1 cellular context compared by ENCODE assay signal in the genomic region with DNA sequence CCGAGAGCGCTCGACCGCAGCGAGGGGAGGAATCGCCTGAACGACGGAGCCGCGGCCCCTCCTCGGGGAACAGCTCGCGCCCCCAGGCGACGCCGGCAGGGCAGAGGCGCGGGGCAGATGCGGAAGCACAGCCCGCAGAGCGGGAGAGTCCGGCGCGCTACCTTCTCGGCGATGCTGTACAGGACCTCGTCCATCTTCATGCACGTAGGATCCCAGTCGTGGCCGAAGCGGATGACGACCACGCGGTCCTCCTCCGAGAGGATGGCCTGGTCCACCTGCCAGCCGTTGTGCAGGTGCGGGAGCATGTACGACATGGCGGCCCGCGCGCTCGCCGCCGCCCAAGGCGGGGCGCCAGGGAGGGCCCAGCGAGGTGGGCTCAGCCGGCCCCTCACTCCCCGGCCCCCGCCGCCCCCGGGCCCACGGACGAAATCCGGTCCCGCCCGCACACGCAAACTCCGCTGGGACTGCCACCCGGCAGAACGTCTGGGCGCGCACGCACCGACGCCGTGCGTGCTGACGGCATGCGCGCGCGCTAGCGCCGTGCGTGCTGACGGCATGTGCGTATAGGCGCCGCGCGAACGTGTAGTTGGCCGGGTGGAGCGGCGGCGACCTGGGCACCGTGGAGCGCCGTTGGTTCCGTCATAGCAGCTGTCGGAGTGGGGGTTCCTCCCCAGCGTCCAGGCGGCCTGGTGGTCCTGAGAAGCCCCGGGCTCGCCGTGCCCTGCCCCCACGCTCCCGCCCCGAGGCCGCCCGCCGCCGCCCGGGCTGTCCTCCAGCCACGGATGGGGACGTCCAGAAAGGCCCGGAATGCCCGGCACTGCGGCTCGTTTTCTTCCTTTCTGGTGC.
TF ChIP-seq lines count a peak whose summit lies in the region.

A gene with protein sequence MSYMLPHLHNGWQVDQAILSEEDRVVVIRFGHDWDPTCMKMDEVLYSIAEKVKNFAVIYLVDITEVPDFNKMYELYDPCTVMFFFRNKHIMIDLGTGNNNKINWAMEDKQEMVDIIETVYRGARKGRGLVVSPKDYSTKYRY (minus strand): TSS at position 485 of the 846 bp plus-strand sequence. CDS start 171 bp downstream, at position 314.

TF ChIP-seq in HepG2, 621 proteins besides CTCF, POLR2A, EP300 and RAD21 (continued from another document and continues in another):
- TF ChIP-seq, protein P1, sequence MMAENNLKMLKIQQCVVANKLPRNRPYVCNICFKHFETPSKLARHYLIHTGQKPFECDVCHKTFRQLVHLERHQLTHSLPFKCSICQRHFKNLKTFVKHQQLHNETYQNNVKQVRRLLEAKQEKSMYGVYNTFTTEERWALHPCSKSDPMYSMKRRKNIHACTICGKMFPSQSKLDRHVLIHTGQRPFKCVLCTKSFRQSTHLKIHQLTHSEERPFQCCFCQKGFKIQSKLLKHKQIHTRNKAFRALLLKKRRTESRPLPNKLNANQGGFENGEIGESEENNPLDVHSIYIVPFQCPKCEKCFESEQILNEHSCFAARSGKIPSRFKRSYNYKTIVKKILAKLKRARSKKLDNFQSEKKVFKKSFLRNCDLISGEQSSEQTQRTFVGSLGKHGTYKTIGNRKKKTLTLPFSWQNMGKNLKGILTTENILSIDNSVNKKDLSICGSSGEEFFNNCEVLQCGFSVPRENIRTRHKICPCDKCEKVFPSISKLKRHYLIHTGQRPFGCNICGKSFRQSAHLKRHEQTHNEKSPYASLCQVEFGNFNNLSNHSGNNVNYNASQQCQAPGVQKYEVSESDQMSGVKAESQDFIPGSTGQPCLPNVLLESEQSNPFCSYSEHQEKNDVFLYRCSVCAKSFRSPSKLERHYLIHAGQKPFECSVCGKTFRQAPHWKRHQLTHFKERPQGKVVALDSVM (CRISPR knock-in tag; IDR thresholded peaks at IDR 0.05), result 0 out of 2 replicates have a peak, but pooled peaks have one; percentile 6
- TF ChIP-seq PRPF4 (IDR thresholded peaks at IDR 0.05; ENCODE audit: low read depth, low read length, poor library complexity, severe bottlenecking) (no peak), SRSF1 (optimal IDR thresholded peaks at IDR 0.05; ENCODE audit: low read depth, low read length) (no peak), ZNF776 (CRISPR knock-in tag; IDR thresholded peaks at IDR 0.05) (peak; percentile 91), ZNF768 (CRISPR knock-in tag; IDR thresholded peaks at IDR 0.05) (peak; percentile 46), ZNF496 (CRISPR knock-in tag; IDR thresholded peaks at IDR 0.05; ENCODE audit: insufficient replicate concordance) (no peak), TCF7 (IDR thresholded peaks at IDR 0.05; ENCODE audit: low read depth) (no peak), ZNF264 (CRISPR knock-in tag; IDR thresholded peaks at IDR 0.05) (0 out of 2 replicates have a peak, but pooled peaks have one; percentile 53), ZNF674 (CRISPR knock-in tag; IDR thresholded peaks at IDR 0.05; ENCODE audit: low read depth) (no peak), SALL1 (CRISPR knock-in tag; IDR thresholded peaks at IDR 0.05) (peak; percentile 62), ZNF766 (CRISPR knock-in tag; IDR thresholded peaks at IDR 0.05; ENCODE audit: borderline replicate concordance) (0 out of 2 replicates have a peak, but pooled peaks have one; percentile 49), ZNF672 (CRISPR knock-in tag; IDR thresholded peaks at IDR 0.05) (0 out of 2 replicates have a peak, but pooled peaks have one; percentile 16), ZNF747 (CRISPR knock-in tag; IDR thresholded peaks at IDR 0.05; ENCODE audit: borderline replicate concordance) (peak; percentile 87; the same call in 1 of the 2 replicates), KDM5B (CRISPR knock-in tag; IDR thresholded peaks at IDR 0.05; ENCODE audit: borderline replicate concordance) (peak; percentile 89), ZNF484 (CRISPR knock-in tag; IDR thresholded peaks at IDR 0.05; ENCODE audit: borderline replicate concordance, low read depth) (no peak), ZNF839 (CRISPR knock-in tag; IDR thresholded peaks at IDR 0.05; ENCODE audit: borderline replicate concordance) (no peak; the same call in 1 of the 2 replicates), ZNF232 (CRISPR knock-in tag; IDR thresholded peaks at IDR 0.05; ENCODE audit: borderline replicate concordance) (0 out of 2 replicates have a peak, but pooled peaks have one; percentile 61), NCOR1 (IDR thresholded peaks at IDR 0.05; ENCODE audit: borderline replicate concordance, low read length) (no peak), SOX6 (IDR thresholded peaks at IDR 0.05) (no peak), SOX6 (CRISPR knock-in tag; IDR thresholded peaks at IDR 0.05) (0 out of 2 replicates have a peak, but pooled peaks have one; percentile 55), ZFY (CRISPR knock-in tag; IDR thresholded peaks at IDR 0.05) (peak; percentile 89), NKX3-1 (CRISPR knock-in tag; IDR thresholded peaks at IDR 0.05) (peak; percentile 59; the same call in 1 of the 2 replicates), ZNF331 (CRISPR knock-in tag; IDR thresholded peaks at IDR 0.05) (peak; percentile 20), SP1 (IDR thresholded peaks at IDR 0.05) (no peak), SP1 (CRISPR knock-in tag; IDR thresholded peaks at IDR 0.05) (peak; percentile 54)
- TF ChIP-seq, protein P2, sequence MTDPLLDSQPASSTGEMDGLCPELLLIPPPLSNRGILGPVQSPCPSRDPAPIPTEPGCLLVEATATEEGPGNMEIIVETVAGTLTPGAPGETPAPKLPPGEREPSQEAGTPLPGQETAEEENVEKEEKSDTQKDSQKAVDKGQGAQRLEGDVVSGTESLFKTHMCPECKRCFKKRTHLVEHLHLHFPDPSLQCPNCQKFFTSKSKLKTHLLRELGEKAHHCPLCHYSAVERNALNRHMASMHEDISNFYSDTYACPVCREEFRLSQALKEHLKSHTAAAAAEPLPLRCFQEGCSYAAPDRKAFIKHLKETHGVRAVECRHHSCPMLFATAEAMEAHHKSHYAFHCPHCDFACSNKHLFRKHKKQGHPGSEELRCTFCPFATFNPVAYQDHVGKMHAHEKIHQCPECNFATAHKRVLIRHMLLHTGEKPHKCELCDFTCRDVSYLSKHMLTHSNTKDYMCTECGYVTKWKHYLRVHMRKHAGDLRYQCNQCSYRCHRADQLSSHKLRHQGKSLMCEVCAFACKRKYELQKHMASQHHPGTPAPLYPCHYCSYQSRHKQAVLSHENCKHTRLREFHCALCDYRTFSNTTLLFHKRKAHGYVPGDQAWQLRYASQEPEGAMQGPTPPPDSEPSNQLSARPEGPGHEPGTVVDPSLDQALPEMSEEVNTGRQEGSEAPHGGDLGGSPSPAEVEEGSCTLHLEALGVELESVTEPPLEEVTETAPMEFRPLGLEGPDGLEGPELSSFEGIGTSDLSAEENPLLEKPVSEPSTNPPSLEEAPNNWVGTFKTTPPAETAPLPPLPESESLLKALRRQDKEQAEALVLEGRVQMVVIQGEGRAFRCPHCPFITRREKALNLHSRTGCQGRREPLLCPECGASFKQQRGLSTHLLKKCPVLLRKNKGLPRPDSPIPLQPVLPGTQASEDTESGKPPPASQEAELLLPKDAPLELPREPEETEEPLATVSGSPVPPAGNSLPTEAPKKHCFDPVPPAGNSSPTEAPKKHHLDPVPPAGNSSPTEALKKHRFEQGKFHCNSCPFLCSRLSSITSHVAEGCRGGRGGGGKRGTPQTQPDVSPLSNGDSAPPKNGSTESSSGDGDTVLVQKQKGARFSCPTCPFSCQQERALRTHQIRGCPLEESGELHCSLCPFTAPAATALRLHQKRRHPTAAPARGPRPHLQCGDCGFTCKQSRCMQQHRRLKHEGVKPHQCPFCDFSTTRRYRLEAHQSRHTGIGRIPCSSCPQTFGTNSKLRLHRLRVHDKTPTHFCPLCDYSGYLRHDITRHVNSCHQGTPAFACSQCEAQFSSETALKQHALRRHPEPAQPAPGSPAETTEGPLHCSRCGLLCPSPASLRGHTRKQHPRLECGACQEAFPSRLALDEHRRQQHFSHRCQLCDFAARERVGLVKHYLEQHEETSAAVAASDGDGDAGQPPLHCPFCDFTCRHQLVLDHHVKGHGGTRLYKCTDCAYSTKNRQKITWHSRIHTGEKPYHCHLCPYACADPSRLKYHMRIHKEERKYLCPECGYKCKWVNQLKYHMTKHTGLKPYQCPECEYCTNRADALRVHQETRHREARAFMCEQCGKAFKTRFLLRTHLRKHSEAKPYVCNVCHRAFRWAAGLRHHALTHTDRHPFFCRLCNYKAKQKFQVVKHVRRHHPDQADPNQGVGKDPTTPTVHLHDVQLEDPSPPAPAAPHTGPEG (CRISPR knock-in tag; IDR thresholded peaks at IDR 0.05), result peak; percentile 93
- TF ChIP-seq, protein P3, sequence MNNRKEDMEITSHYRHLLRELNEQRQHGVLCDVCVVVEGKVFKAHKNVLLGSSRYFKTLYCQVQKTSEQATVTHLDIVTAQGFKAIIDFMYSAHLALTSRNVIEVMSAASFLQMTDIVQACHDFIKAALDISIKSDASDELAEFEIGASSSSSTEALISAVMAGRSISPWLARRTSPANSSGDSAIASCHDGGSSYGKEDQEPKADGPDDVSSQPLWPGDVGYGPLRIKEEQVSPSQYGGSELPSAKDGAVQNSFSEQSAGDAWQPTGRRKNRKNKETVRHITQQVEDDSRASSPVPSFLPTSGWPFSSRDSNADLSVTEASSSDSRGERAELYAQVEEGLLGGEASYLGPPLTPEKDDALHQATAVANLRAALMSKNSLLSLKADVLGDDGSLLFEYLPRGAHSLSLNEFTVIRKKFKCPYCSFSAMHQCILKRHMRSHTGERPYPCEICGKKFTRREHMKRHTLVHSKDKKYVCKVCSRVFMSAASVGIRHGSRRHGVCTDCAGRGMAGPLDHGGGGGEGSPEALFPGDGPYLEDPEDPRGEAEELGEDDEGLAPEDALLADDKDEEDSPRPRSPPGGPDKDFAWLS (CRISPR knock-in tag; IDR thresholded peaks at IDR 0.05; ENCODE audit: borderline replicate concordance), result peak; percentile 74; the same call in 1 of the 2 replicates
- TF ChIP-seq, protein P4, sequence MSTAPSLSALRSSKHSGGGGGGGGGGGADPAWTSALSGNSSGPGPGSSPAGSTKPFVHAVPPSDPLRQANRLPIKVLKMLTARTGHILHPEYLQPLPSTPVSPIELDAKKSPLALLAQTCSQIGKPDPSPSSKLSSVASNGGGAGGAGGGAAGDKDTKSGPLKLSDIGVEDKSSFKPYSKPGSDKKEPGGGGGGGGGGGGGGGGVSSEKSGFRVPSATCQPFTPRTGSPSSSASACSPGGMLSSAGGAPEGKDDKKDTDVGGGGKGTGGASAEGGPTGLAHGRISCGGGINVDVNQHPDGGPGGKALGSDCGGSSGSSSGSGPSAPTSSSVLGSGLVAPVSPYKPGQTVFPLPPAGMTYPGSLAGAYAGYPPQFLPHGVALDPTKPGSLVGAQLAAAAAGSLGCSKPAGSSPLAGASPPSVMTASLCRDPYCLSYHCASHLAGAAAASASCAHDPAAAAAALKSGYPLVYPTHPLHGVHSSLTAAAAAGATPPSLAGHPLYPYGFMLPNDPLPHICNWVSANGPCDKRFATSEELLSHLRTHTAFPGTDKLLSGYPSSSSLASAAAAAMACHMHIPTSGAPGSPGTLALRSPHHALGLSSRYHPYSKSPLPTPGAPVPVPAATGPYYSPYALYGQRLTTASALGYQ (CRISPR knock-in tag; IDR thresholded peaks at IDR 0.05), result peak; percentile 50; the same call in 1 of the 2 replicates
- TF ChIP-seq, protein P5, sequence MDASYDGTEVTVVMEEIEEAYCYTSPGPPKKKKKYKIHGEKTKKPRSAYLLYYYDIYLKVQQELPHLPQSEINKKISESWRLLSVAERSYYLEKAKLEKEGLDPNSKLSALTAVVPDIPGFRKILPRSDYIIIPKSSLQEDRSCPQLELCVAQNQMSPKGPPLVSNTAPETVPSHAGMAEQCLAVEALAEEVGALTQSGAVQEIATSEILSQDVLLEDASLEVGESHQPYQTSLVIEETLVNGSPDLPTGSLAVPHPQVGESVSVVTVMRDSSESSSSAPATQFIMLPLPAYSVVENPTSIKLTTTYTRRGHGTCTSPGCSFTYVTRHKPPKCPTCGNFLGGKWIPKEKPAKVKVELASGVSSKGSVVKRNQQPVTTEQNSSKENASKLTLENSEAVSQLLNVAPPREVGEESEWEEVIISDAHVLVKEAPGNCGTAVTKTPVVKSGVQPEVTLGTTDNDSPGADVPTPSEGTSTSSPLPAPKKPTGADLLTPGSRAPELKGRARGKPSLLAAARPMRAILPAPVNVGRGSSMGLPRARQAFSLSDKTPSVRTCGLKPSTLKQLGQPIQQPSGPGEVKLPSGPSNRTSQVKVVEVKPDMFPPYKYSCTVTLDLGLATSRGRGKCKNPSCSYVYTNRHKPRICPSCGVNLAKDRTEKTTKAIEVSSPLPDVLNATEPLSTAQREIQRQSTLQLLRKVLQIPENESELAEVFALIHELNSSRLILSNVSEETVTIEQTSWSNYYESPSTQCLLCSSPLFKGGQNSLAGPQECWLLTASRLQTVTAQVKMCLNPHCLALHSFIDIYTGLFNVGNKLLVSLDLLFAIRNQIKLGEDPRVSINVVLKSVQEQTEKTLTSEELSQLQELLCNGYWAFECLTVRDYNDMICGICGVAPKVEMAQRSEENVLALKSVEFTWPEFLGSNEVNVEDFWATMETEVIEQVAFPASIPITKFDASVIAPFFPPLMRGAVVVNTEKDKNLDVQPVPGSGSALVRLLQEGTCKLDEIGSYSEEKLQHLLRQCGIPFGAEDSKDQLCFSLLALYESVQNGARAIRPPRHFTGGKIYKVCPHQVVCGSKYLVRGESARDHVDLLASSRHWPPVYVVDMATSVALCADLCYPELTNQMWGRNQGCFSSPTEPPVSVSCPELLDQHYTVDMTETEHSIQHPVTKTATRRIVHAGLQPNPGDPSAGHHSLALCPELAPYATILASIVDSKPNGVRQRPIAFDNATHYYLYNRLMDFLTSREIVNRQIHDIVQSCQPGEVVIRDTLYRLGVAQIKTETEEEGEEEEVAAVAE (CRISPR knock-in tag; IDR thresholded peaks at IDR 0.05; ENCODE audit: borderline replicate concordance), result 0 out of 2 replicates have a peak, but pooled peaks have one; percentile 60
- TF ChIP-seq, protein P6, sequence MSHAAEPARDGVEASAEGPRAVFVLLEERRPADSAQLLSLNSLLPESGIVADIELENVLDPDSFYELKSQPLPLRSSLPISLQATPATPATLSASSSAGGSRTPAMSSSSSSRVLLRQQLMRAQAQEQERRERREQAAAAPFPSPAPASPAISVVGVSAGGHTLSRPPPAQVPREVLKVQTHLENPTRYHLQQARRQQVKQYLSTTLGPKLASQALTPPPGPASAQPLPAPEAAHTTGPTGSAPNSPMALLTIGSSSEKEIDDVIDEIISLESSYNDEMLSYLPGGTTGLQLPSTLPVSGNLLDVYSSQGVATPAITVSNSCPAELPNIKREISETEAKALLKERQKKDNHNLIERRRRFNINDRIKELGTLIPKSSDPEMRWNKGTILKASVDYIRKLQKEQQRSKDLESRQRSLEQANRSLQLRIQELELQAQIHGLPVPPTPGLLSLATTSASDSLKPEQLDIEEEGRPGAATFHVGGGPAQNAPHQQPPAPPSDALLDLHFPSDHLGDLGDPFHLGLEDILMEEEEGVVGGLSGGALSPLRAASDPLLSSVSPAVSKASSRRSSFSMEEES (CRISPR knock-in tag; IDR thresholded peaks at IDR 0.05), result peak; percentile 31
- TF ChIP-seq, protein P7, sequence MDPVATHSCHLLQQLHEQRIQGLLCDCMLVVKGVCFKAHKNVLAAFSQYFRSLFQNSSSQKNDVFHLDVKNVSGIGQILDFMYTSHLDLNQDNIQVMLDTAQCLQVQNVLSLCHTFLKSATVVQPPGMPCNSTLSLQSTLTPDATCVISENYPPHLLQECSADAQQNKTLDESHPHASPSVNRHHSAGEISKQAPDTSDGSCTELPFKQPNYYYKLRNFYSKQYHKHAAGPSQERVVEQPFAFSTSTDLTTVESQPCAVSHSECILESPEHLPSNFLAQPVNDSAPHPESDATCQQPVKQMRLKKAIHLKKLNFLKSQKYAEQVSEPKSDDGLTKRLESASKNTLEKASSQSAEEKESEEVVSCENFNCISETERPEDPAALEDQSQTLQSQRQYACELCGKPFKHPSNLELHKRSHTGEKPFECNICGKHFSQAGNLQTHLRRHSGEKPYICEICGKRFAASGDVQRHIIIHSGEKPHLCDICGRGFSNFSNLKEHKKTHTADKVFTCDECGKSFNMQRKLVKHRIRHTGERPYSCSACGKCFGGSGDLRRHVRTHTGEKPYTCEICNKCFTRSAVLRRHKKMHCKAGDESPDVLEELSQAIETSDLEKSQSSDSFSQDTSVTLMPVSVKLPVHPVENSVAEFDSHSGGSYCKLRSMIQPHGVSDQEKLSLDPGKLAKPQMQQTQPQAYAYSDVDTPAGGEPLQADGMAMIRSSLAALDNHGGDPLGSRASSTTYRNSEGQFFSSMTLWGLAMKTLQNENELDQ (CRISPR knock-in tag; IDR thresholded peaks at IDR 0.05; ENCODE audit: borderline replicate concordance), result no peak
